Comparison of ENCODE assay signal across 1 cellular context in genomic region chr11:124831897-124832296, GRCh38.
A peak's percentile ranks its signal among the peaks of the same experiment; 100 is the strongest.
TF ChIP-seq lines count a peak whose summit lies in the region.

No MANE protein-coding gene starts in this region.

TF ChIP-seq in K562, 482 proteins besides CTCF, POLR2A, EP300 and RAD21:
- no peak for TF ChIP-seq SP1 (CRISPR knock-in tag; IDR thresholded peaks at IDR 0.05)
- TF ChIP-seq ZNF512 (tag; IDR thresholded peaks at IDR 0.05) = peak; percentile 89
- no peak for TF ChIP-seq TEAD4 (IDR thresholded peaks at IDR 0.05; ENCODE audit: low read length)
- TF ChIP-seq TEAD4 (CRISPR knock-in tag; IDR thresholded peaks at IDR 0.05; ENCODE audit: borderline replicate concordance) = no peak
- TF ChIP-seq NR2C1 (IDR thresholded peaks at IDR 0.05) = no peak
- no peak for TF ChIP-seq NR2C1 (tag; IDR thresholded peaks at IDR 0.05)
- TF ChIP-seq NR2F6 (CRISPR knock-in tag; IDR thresholded peaks at IDR 0.05) = no peak
- TF ChIP-seq, protein P1, sequence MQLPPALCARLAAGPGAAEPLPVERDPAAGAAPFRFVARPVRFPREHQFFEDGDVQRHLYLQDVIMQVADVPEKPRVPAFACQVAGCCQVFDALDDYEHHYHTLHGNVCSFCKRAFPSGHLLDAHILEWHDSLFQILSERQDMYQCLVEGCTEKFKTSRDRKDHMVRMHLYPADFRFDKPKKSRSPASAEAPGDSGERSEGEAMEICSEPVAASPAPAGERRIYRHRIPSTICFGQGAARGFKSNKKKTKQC (CRISPR knock-in tag; IDR thresholded peaks at IDR 0.05) = no peak
- no peak for TF ChIP-seq SRSF3 (IDR thresholded peaks at IDR 0.05; ENCODE audit: insufficient read depth, low read length)
- no peak for TF ChIP-seq SIX5 (IDR thresholded peaks at IDR 0.05; ENCODE audit: borderline replicate concordance in 1 of 2, insufficient read depth in 1 of 2, low read depth in 1 of 2, low read length in 2 of 2)
- no peak for TF ChIP-seq ETV5 (CRISPR knock-in tag; IDR thresholded peaks at IDR 0.05; ENCODE audit: low read depth)
- TF ChIP-seq, protein P2, sequence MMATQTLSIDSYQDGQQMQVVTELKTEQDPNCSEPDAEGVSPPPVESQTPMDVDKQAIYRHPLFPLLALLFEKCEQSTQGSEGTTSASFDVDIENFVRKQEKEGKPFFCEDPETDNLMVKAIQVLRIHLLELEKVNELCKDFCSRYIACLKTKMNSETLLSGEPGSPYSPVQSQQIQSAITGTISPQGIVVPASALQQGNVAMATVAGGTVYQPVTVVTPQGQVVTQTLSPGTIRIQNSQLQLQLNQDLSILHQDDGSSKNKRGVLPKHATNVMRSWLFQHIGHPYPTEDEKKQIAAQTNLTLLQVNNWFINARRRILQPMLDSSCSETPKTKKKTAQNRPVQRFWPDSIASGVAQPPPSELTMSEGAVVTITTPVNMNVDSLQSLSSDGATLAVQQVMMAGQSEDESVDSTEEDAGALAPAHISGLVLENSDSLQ (IDR thresholded peaks at IDR 0.05) = no peak
- 0 out of 4 replicates have a peak, but pooled peaks of 1 of the 2 experiments have one; percentile 21 for TF ChIP-seq MLLT1 (IDR thresholded peaks at IDR 0.05)
- no peak for TF ChIP-seq HNRNPLL (IDR thresholded peaks at IDR 0.05; ENCODE audit: low read depth, low read length, poor library complexity, severe bottlenecking)
- TF ChIP-seq ZNF644 (tag; IDR thresholded peaks at IDR 0.05; ENCODE audit: low read depth) = no peak
- no peak for TF ChIP-seq MTA1 (IDR thresholded peaks at IDR 0.05; ENCODE audit: borderline replicate concordance)
- TF ChIP-seq PHF20 (IDR thresholded peaks at IDR 0.05; ENCODE audit: partially characterized antibody) = no peak
- TF ChIP-seq, protein P3, sequence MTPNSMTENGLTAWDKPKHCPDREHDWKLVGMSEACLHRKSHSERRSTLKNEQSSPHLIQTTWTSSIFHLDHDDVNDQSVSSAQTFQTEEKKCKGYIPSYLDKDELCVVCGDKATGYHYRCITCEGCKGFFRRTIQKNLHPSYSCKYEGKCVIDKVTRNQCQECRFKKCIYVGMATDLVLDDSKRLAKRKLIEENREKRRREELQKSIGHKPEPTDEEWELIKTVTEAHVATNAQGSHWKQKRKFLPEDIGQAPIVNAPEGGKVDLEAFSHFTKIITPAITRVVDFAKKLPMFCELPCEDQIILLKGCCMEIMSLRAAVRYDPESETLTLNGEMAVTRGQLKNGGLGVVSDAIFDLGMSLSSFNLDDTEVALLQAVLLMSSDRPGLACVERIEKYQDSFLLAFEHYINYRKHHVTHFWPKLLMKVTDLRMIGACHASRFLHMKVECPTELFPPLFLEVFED (CRISPR knock-in tag; conservative IDR thresholded peaks at IDR 0.05) = 0 out of 2 replicates have a peak, but pooled peaks have one; percentile 22
- TF ChIP-seq ZNF830 (CRISPR knock-in tag; IDR thresholded peaks at IDR 0.05) = no peak
- TF ChIP-seq RBM34 (IDR thresholded peaks at IDR 0.05; ENCODE audit: borderline replicate concordance, insufficient read depth, low read length) = no peak
- TF ChIP-seq IRF2 (CRISPR knock-in tag; IDR thresholded peaks at IDR 0.05) = no peak
